In genomic region chr1:146013566-146013937, GRCh38 we compare ENCODE assay signal across 13 cellular contexts. TPM values are rescaled to one million over a fixed set of nuclear protein-coding genes. Genes with fewer than 3 reads are reported as not detected.
A peak's percentile ranks its signal among the peaks of the same experiment; 100 is the strongest.
DNase-seq lines count a peak whose midpoint lies in the region; ATAC-seq, FAIRE-seq and TF ChIP-seq lines count a peak whose summit lies in the region.
"Had no signal": no experiment of that assay in that cellular context is flagged by ENCODE, and none has a peak within 500 bp of the region (broad histone marks: within the 10 kb centered on the region; RNA-seq: fewer than 3 reads in every experiment).

No MANE protein-coding gene starts in this region.

- TF ChIP-seq CTCF in OCI-LY3 (IDR thresholded peaks at IDR 0.05; ENCODE audit: low read depth, low read length) (no peak), K562 (IDR thresholded peaks at IDR 0.05 in 2 of 3, conservative IDR thresholded peaks at IDR 0.05 in 1 of 3; ENCODE audit: insufficient read depth in 2 of 3, low read depth in 1 of 3, low read length in 3 of 3) (no peak), osteocyte (IDR thresholded peaks at IDR 0.05) (no peak)

- H3K9ac ChIP-seq in OCI-LY3 (ENCODE audit: low read length) (peak overlapping the region; percentile 9; the same call in 1 of the 2 replicates), K562 (ENCODE audit: insufficient read depth in 1 of 2, low read depth in 2 of 2, low read length in 2 of 2) (no peak overlapping the region)
- H3K9ac ChIP-seq: BLaER1 treated with 17β-estradiol and CSF1 and Interleukin-3, amounts not matched to agents 10 nM and 100 nM had no signal

- peaks cover 23% of the 10 kb centered on the region for H3K27me3 Mint-ChIP-seq in osteocyte (ENCODE audit: unreplicated experiment)

- H3K4me2 ChIP-seq in OCI-LY3 (ENCODE audit: low read length), result peak overlapping the region; percentile 72
- H3K4me2 ChIP-seq in K562 (ENCODE audit: insufficient read depth, low read length), result peak overlapping the region; percentile 31; the same call in 1 of the 2 replicates
- H3K4me2 ChIP-seq: BLaER1 treated with 17β-estradiol and CSF1 and Interleukin-3, amounts not matched to agents 10 nM and 100 nM had no signal

- H3K4me1 ChIP-seq in ACC112 (ENCODE audit: control insufficient read depth, insufficient read depth, low read length, unreplicated experiment), result peaks cover 9% of the 10 kb centered on the region
- peaks cover 7% of the 10 kb centered on the region; the same call in 1 of the 2 replicates for H3K4me1 ChIP-seq in OCI-LY3 (ENCODE audit: low read length)
- H3K4me1 ChIP-seq in K562 (replicated peaks in 1 of 2; ENCODE audit: control insufficient read depth in 2 of 2, insufficient read depth in 2 of 2, low read length in 2 of 2), result peaks cover 2 to 6% of the 10 kb centered on the region in 2 experiments

- no peak for TF ChIP-seq POLR2A in K562 (conservative IDR thresholded peaks at IDR 0.05)

- no TSS peak for BruUV-seq in K562 (replicated peaks; lab: Mats Ljungman, UMichigan)

- DNase-seq in K562 (ENCODE audit: extremely low read depth in 1 of 4, low spot score in 3 of 4) (no peak), osteocyte (ENCODE audit: extremely low spot score, unreplicated experiment) (no peak), NCI-H146 treated with DMSO at 0.1 percent for 48 hours (lab: John Stamatoyannopoulos, UW; ENCODE audit: unreplicated experiment) (no peak), DMS 273 treated with DMSO at 0.1 percent for 48 hours (lab: John Stamatoyannopoulos, UW) (no peak)
- DNase-seq in activated CD4-positive, CD25-positive, alpha-beta regulatory T cell treated with anti-CD3 and anti-CD28 coated beads, Interleukin-2, amount 50 U/mL, for 72 hours, result no peak
- DNase-seq: GOT3, Right ventricle myocardium superior had no signal

- H3K9me1 ChIP-seq in K562 (ENCODE audit: control insufficient read depth, insufficient read depth, low read length), result no peaks in the 10 kb centered on the region

- H3K9me3 ChIP-seq in OCI-LY3 (ENCODE audit: insufficient read depth, low read length), result no peaks in the 10 kb centered on the region
- H3K9me3 ChIP-seq in K562 (replicated peaks; ENCODE audit: control insufficient read depth, insufficient read depth, low read depth, low read length), result no peaks in the 10 kb centered on the region
- H3K9me3 ChIP-seq: BLaER1 treated with 17β-estradiol and CSF1 and Interleukin-3, amounts not matched to agents 10 nM and 100 nM had no signal

- H3K27ac Mint-ChIP-seq in osteocyte (ENCODE audit: unreplicated experiment), result peak overlapping the region; percentile 8
- H3K27ac Mint-ChIP-seq: CD8-positive, alpha-beta memory T cell had no signal

- H3K36me3 ChIP-seq in ACC112 (ENCODE audit: insufficient read depth, low read length), result no peaks in the 10 kb centered on the region
- no peaks in the 10 kb centered on the region for H3K36me3 ChIP-seq in OCI-LY3 (replicated peaks; ENCODE audit: low read depth, low read length)
- H3K36me3 ChIP-seq in K562 (ENCODE audit: control insufficient read depth, insufficient read depth, low read length), result no peaks in the 10 kb centered on the region
- H3K36me3 ChIP-seq: BLaER1 treated with 17β-estradiol and CSF1 and Interleukin-3, amounts not matched to agents 10 nM and 100 nM had no signal

- TF ChIP-seq RAD21 in K562 (CRISPR knock-in tag; conservative IDR thresholded peaks at IDR 0.05 in 1 of 2, IDR thresholded peaks at IDR 0.05 in 1 of 2), result no peak

- ATAC-seq in K562, result no peak

- POLR2A ChIA-PET in K562 (lab: Yijun Ruan, JAX), result interaction anchor here (0.7 kb wide), 1 partner anchor 98 kb away, joined by 3 read pairs; no protein-coding TSS in a partner anchor

- CTCF ChIA-PET in K562 (lab: Yijun Ruan, JAX; ENCODE audit: low intra/inter-chr PET ratio), result interaction anchor here (0.5 to 3.7 kb wide), 6 partner anchors 36 to 263 kb away, joined by 3 to 32 read pairs (median 10); partner anchors contain the start of gene NUDT17

- intact Hi-C loops in K562 (cut with micrococcal nuclease), result loop anchor here (1.0 to 10.0 kb wide), 3 partner anchors 122 to 289 kb away; partner anchors contain the start of gene NUDT17

- H3K27ac ChIP-seq in ACC112 (ENCODE audit: low read depth, low read length) (no peak overlapping the region), OCI-LY3 (ENCODE audit: low read length) (no peak overlapping the region), K562 (ENCODE audit: extremely low read depth, low read depth, low read length) (no peak overlapping the region)
- H3K27ac ChIP-seq: BLaER1 treated with 17β-estradiol and CSF1 and Interleukin-3, amounts not matched to agents 10 nM and 100 nM; SK-N-MC had no signal

- TF ChIP-seq EP300 in K562 (IDR thresholded peaks at IDR 0.05; ENCODE audit: low read length), result no peak

- H4K20me1 ChIP-seq in OCI-LY3 (ENCODE audit: insufficient read depth, low read length) (no peaks in the 10 kb centered on the region), K562 (replicated peaks; ENCODE audit: control insufficient read depth, insufficient read depth, low read length) (no peaks in the 10 kb centered on the region)
- H4K20me1 ChIP-seq: BLaER1 treated with 17β-estradiol and CSF1 and Interleukin-3, amounts not matched to agents 10 nM and 100 nM had no signal

- no peak for FAIRE-seq in K562 (lab: Jason Lieb, UNC)

- H3K9me3 Mint-ChIP-seq in osteocyte (ENCODE audit: unreplicated experiment), result no peaks in the 10 kb centered on the region
- H3K9me3 Mint-ChIP-seq: CD8-positive, alpha-beta memory T cell had no signal

- peaks cover 5% of the 10 kb centered on the region for H3K4me1 Mint-ChIP-seq in osteocyte (ENCODE audit: unreplicated experiment)

- WGBS in K562 (ENCODE audit: insufficient coverage, low coverage, missing lambda C conversion rate), result 40% methylated on average over 6 of the region's 6 CpGs

- H3K36me3 Mint-ChIP-seq in osteocyte (ENCODE audit: unreplicated experiment), result no peaks in the 10 kb centered on the region

- no peak overlapping the region for H3K4me3 ChIP-seq in ACC112 (ENCODE audit: low read depth, low read length)
- H3K4me3 ChIP-seq in OCI-LY3 (ENCODE audit: low read length), result peak overlapping the region; percentile 38
- H3K4me3 ChIP-seq in K562, result no peak overlapping the region
- H3K4me3 ChIP-seq: BLaER1 treated with 17β-estradiol and CSF1 and Interleukin-3, amounts not matched to agents 10 nM and 100 nM; SK-N-MC had no signal

- H2AFZ ChIP-seq in ACC112 (ENCODE audit: low read length, unreplicated experiment) (peak overlapping the region; percentile 79), OCI-LY3 (ENCODE audit: low read depth, low read length) (peak overlapping the region; percentile 23; the same call in 1 of the 2 replicates), K562 (ENCODE audit: low read depth, low read length) (peak overlapping the region; percentile 21; the same call in 1 of the 2 replicates)

- H3K79me2 ChIP-seq in ACC112 (ENCODE audit: control insufficient read depth, insufficient read depth, low read length, unreplicated experiment), result no peaks in the 10 kb centered on the region
- no peaks in the 10 kb centered on the region for H3K79me2 ChIP-seq in OCI-LY3 (ENCODE audit: low read length)
- no peaks in the 10 kb centered on the region for H3K79me2 ChIP-seq in K562 (ENCODE audit: control insufficient read depth, insufficient read depth, low read length)

- H3K27me3 ChIP-seq in ACC112 (ENCODE audit: insufficient read depth, low read length) (peaks cover 9% of the 10 kb centered on the region), OCI-LY3 (ENCODE audit: low read depth, low read length) (peaks cover 19% of the 10 kb centered on the region; the same call in 1 of the 2 replicates), K562 (ENCODE audit: control insufficient read depth in 2 of 2, insufficient read depth in 2 of 2, low read length in 2 of 2) (no peaks in the 10 kb centered on the region)

- H3K4me3 Mint-ChIP-seq in osteocyte (ENCODE audit: unreplicated experiment), result no peak overlapping the region
- H3K4me3 Mint-ChIP-seq: CD8-positive, alpha-beta memory T cell had no signal

- in situ Hi-C loops in K562 (cut with MboI), result loop anchor here (5.0 kb wide), 1 partner anchor 166 kb away; the partner anchor contains the start of gene NUDT17

RNA-seq across cellular contexts. Expression of gene HJV, which starts 8.0 kb away (rescaled TPM):
- 6.4 and 7.7 TPM in 2 replicates for total RNA-seq in K562 (2011; cell fraction: chromatin; rRNA removed; ENCODE audit: low replicate concordance)
- total RNA-seq in K562 (2011; cell fraction: nucleolus; rRNA removed), result 5.4 and 7.8 TPM in 2 replicates
- total RNA-seq in K562 (2011; cell fraction: nucleoplasm; rRNA removed), result 6.4 and 6.9 TPM in 2 replicates
- 1.1 and 2.5 TPM in 2 replicates for total RNA-seq in K562 (2014; rRNA removed)
- 2.1 and 3.3 TPM in 2 replicates for total RNA-seq in K562 (2014; rRNA removed; fragmentation: Illumina TruSeq; extraction: Trizol)
- 1.9 and 2.9 TPM in 2 replicates for total RNA-seq in K562 (2015; rRNA removed; fragmentation: Illumina TruSeq; extraction: Trizol)
- 2.1 and 2.9 TPM in 2 replicates for total RNA-seq in K562 (2021)
- 3.2 and 6.6 TPM in 2 replicates for polyA plus RNA-seq in K562 (2011; rRNA removed)
- 3.0 and 4.6 TPM in 2 replicates for polyA plus RNA-seq in K562 (2011; cell fraction: cytosol; rRNA removed)
- polyA plus RNA-seq in K562 (2011; cell fraction: nucleus; rRNA removed), result 3.7 and 5.5 TPM in 2 replicates
- 2.9 and 4.8 TPM in 2 replicates for polyA plus RNA-seq in K562 (2012)
- 2.7 and 3.0 TPM in 2 replicates for polyA plus RNA-seq in K562 (2014; fragmentation: Illumina TruSeq; extraction: Trizol)
- polyA plus RNA-seq in K562 (2014; fragmentation: Nextera tagmentation; extraction: Ambion mirVana), result 1 to 10 TPM; 1.0 to 1.3 TPM
- polyA plus RNA-seq in K562 (2014; rRNA removed), result 2.4 and 5.5 TPM in 2 replicates
- polyA minus RNA-seq in K562 (2011; rRNA and poly(A)+ RNA removed), result 4.3 and 4.5 TPM in 2 replicates
- polyA minus RNA-seq in K562 (2011; cell fraction: cytosol; rRNA and poly(A)+ RNA removed), result 0.73 and 2.8 TPM in 2 replicates
- polyA minus RNA-seq in K562 (2011; cell fraction: nucleus; rRNA and poly(A)+ RNA removed), result 2.3 and 2.7 TPM in 2 replicates
- total RNA-seq in osteocyte, result not detected in 2 replicates
- total RNA-seq: CD8-positive, alpha-beta memory T cell; M059J had no signal
- polyA plus RNA-seq: CD8-positive, alpha-beta memory T cell had no signal

RNA-seq across cellular contexts. Expression of gene TXNIP, which starts 17.2 kb away (rescaled TPM):
- 1,167 and 1,393 TPM in 2 replicates for total RNA-seq in K562 (2011; cell fraction: chromatin; rRNA removed; ENCODE audit: low replicate concordance)
- 716 and 782 TPM in 2 replicates for total RNA-seq in K562 (2011; cell fraction: nucleolus; rRNA removed)
- 756 and 864 TPM in 2 replicates for total RNA-seq in K562 (2011; cell fraction: nucleoplasm; rRNA removed)
- total RNA-seq in K562 (2014; rRNA removed) (202 and 226 TPM in 2 replicates), K562 (2014; rRNA removed; fragmentation: Illumina TruSeq; extraction: Trizol) (278 and 307 TPM in 2 replicates), K562 (2015; rRNA removed; fragmentation: Illumina TruSeq; extraction: Trizol) (217 and 235 TPM in 2 replicates), K562 (2021) (257 and 263 TPM in 2 replicates), osteocyte (246 and 274 TPM in 2 replicates)
- polyA plus RNA-seq in K562 (2011; rRNA removed) (499 and 553 TPM in 2 replicates), K562 (2014; fragmentation: Illumina TruSeq; extraction: Trizol) (253 and 295 TPM in 2 replicates), K562 (2014; fragmentation: Nextera tagmentation; extraction: Ambion mirVana) (100 to 1,000 TPM; 120 to 237 TPM), K562 (2014; rRNA removed) (249 and 259 TPM in 2 replicates)
- 244 and 270 TPM in 2 replicates for polyA plus RNA-seq in K562 (2011; cell fraction: cytosol; rRNA removed)
- polyA plus RNA-seq in K562 (2011; cell fraction: nucleus; rRNA removed), result 1,140 and 1,617 TPM in 2 replicates
- 256 and 452 TPM in 2 replicates for polyA plus RNA-seq in K562 (2012)
- polyA minus RNA-seq in K562 (2011; rRNA and poly(A)+ RNA removed), result 595 and 605 TPM in 2 replicates
- 116 and 223 TPM in 2 replicates for polyA minus RNA-seq in K562 (2011; cell fraction: cytosol; rRNA and poly(A)+ RNA removed)
- polyA minus RNA-seq in K562 (2011; cell fraction: nucleus; rRNA and poly(A)+ RNA removed), result 667 and 1,436 TPM in 2 replicates

RNA-seq across cellular contexts. Expression of gene POLR3GL, which starts 49.1 kb away (rescaled TPM):
- total RNA-seq in K562 (2011; cell fraction: chromatin; rRNA removed; ENCODE audit: low replicate concordance), result 13.4 and 16.3 TPM in 2 replicates
- total RNA-seq in K562 (2011; cell fraction: nucleolus; rRNA removed), result 10.0 TPM in 2 replicates
- total RNA-seq in K562 (2011; cell fraction: nucleoplasm; rRNA removed), result 9.5 and 10.3 TPM in 2 replicates
- total RNA-seq in K562 (2014; rRNA removed), result 28.5 and 29.6 TPM in 2 replicates
- 38.6 and 48.4 TPM in 2 replicates for total RNA-seq in K562 (2014; rRNA removed; fragmentation: Illumina TruSeq; extraction: Trizol)
- 35.2 and 38.2 TPM in 2 replicates for total RNA-seq in K562 (2015; rRNA removed; fragmentation: Illumina TruSeq; extraction: Trizol)
- 17.3 and 21.1 TPM in 2 replicates for total RNA-seq in K562 (2021)
- 31.0 and 39.4 TPM in 2 replicates for polyA plus RNA-seq in K562 (2011; rRNA removed)
- 20.4 and 22.2 TPM in 2 replicates for polyA plus RNA-seq in K562 (2011; cell fraction: cytosol; rRNA removed)
- 18.8 and 22.7 TPM in 2 replicates for polyA plus RNA-seq in K562 (2011; cell fraction: nucleus; rRNA removed)
- 37.6 and 38.4 TPM in 2 replicates for polyA plus RNA-seq in K562 (2012)
- polyA plus RNA-seq in K562 (2014; fragmentation: Illumina TruSeq; extraction: Trizol), result 47.6 and 47.9 TPM in 2 replicates
- polyA plus RNA-seq in K562 (2014; fragmentation: Nextera tagmentation; extraction: Ambion mirVana), result 10 to 100 TPM; 14.6 to 21.7 TPM
- polyA plus RNA-seq in K562 (2014; rRNA removed), result 36.1 and 48.4 TPM in 2 replicates
- polyA minus RNA-seq in K562 (2011; rRNA and poly(A)+ RNA removed), result 13.5 and 15.8 TPM in 2 replicates
- 8.9 and 9.3 TPM in 2 replicates for polyA minus RNA-seq in K562 (2011; cell fraction: cytosol; rRNA and poly(A)+ RNA removed)
- polyA minus RNA-seq in K562 (2011; cell fraction: nucleus; rRNA and poly(A)+ RNA removed), result 7.8 and 13.4 TPM in 2 replicates
- 21.7 and 22.4 TPM in 2 replicates for total RNA-seq in osteocyte

RNA-seq across cellular contexts. Expression of gene ANKRD34A, which starts 49.2 kb away (rescaled TPM):
- total RNA-seq in K562 (2011; cell fraction: chromatin; rRNA removed; ENCODE audit: low replicate concordance), result 1.7 and 2.2 TPM in 2 replicates
- 2.3 and 3.2 TPM in 2 replicates for total RNA-seq in K562 (2011; cell fraction: nucleolus; rRNA removed)
- 2.1 and 2.3 TPM in 2 replicates for total RNA-seq in K562 (2011; cell fraction: nucleoplasm; rRNA removed)
- total RNA-seq in K562 (2014; rRNA removed) (0.41 and 0.86 TPM in 2 replicates), K562 (2014; rRNA removed; fragmentation: Illumina TruSeq; extraction: Trizol) (0.18 and 0.38 TPM in 2 replicates), K562 (2015; rRNA removed; fragmentation: Illumina TruSeq; extraction: Trizol) (0.43 and 0.45 TPM in 2 replicates), K562 (2021) (0.89 and 1.6 TPM in 2 replicates), osteocyte (1.1 and 1.2 TPM in 2 replicates)
- polyA plus RNA-seq in K562 (2011; rRNA removed) (0.81 and 1.0 TPM in 2 replicates), K562 (2014; fragmentation: Illumina TruSeq; extraction: Trizol) (0.80 and 0.91 TPM in 2 replicates), K562 (2014; fragmentation: Nextera tagmentation; extraction: Ambion mirVana) (under 1 TPM; 0.06 to 0.07 TPM), K562 (2014; rRNA removed) (0.64 and 0.81 TPM in 2 replicates)
- 0.80 and 1.2 TPM in 2 replicates for polyA plus RNA-seq in K562 (2011; cell fraction: cytosol; rRNA removed)
- 3.0 and 4.9 TPM in 2 replicates for polyA plus RNA-seq in K562 (2011; cell fraction: nucleus; rRNA removed)
- polyA plus RNA-seq in K562 (2012), result 0.68 and 1.0 TPM in 2 replicates
- 0.49 and 0.72 TPM in 2 replicates for polyA minus RNA-seq in K562 (2011; rRNA and poly(A)+ RNA removed)
- polyA minus RNA-seq in K562 (2011; cell fraction: cytosol; rRNA and poly(A)+ RNA removed), result 0.38 and 1.2 TPM in 2 replicates
- 1.9 and 2.0 TPM in 2 replicates for polyA minus RNA-seq in K562 (2011; cell fraction: nucleus; rRNA and poly(A)+ RNA removed)

RNA-seq across cellular contexts. Expression of gene LIX1L, which starts 55.7 kb away (rescaled TPM):
- 5.2 and 6.2 TPM in 2 replicates for total RNA-seq in K562 (2011; cell fraction: chromatin; rRNA removed; ENCODE audit: low replicate concordance)
- total RNA-seq in K562 (2011; cell fraction: nucleolus; rRNA removed), result 4.7 and 4.8 TPM in 2 replicates
- 8.9 and 14.7 TPM in 2 replicates for total RNA-seq in K562 (2011; cell fraction: nucleoplasm; rRNA removed)
- total RNA-seq in K562 (2014; rRNA removed), result 7.4 and 10.7 TPM in 2 replicates
- 10.0 and 11.0 TPM in 2 replicates for total RNA-seq in K562 (2014; rRNA removed; fragmentation: Illumina TruSeq; extraction: Trizol)
- total RNA-seq in K562 (2015; rRNA removed; fragmentation: Illumina TruSeq; extraction: Trizol), result 11.7 and 12.9 TPM in 2 replicates
- 15.7 and 16.4 TPM in 2 replicates for total RNA-seq in K562 (2021)
- 20.6 and 26.5 TPM in 2 replicates for polyA plus RNA-seq in K562 (2011; rRNA removed)
- 23.9 and 30.3 TPM in 2 replicates for polyA plus RNA-seq in K562 (2011; cell fraction: cytosol; rRNA removed)
- polyA plus RNA-seq in K562 (2011; cell fraction: nucleus; rRNA removed), result 5.3 and 5.5 TPM in 2 replicates
- polyA plus RNA-seq in K562 (2012), result 4.7 and 8.4 TPM in 2 replicates
- polyA plus RNA-seq in K562 (2014; fragmentation: Illumina TruSeq; extraction: Trizol), result 10.5 and 12.5 TPM in 2 replicates
- polyA plus RNA-seq in K562 (2014; fragmentation: Nextera tagmentation; extraction: Ambion mirVana), result 1 to 10 TPM; 4.6 to 9.2 TPM
- 13.5 and 16.1 TPM in 2 replicates for polyA plus RNA-seq in K562 (2014; rRNA removed)
- polyA minus RNA-seq in K562 (2011; rRNA and poly(A)+ RNA removed), result 17.0 and 21.0 TPM in 2 replicates
- polyA minus RNA-seq in K562 (2011; cell fraction: cytosol; rRNA and poly(A)+ RNA removed), result 11.1 and 12.0 TPM in 2 replicates
- polyA minus RNA-seq in K562 (2011; cell fraction: nucleus; rRNA and poly(A)+ RNA removed), result 1.8 and 3.0 TPM in 2 replicates
- 52.2 and 54.0 TPM in 2 replicates for total RNA-seq in osteocyte

Comparison
In these comparisons a context has a peak if more than half of its experiments do, and no peak if none do; other contexts are left out.
1. H2AFZ ChIP-seq: peak in every context shown above with its lines; median percentile 79 in ACC112; 23 in OCI-LY3; 21 in K562.